ENCODE assay signal across 1 cellular context in genomic region chr20:574297-574942, GRCh38.
TF ChIP-seq lines count a peak whose summit lies in the region.

No MANE protein-coding gene starts in this region.

TF ChIP-seq in GM23338, 12 proteins besides CTCF, POLR2A, EP300 and RAD21 (continued from another document):
- peak; percentile 34; the same call in 1 of the 2 replicates for TF ChIP-seq ZNF462 (CRISPR knock-in tag; IDR thresholded peaks at IDR 0.05)
